In the genomic region with DNA sequence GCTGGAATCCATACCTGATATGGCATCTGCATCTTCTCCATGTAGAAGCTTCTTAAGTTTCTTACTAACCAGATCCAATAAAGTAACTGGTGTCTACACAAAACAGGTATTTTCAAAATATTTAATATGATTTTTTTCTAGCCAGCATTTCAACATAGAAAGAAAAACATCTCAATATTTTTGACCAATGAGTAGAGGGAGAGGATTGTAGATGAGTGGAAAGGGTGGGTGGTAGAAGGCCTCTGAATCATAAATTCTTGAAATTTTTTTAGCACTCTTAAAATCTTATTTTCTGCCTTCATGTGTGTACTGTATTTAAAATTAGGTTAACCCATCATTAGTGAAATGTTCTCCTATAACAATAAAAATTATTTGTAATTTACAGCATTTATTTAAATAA, we compare ENCODE assay signal across 20 cellular contexts. TPM values are rescaled to one million over a fixed set of nuclear protein-coding genes. Genes with fewer than 3 reads are reported as not detected.
"Had no signal": no experiment of that assay in that cellular context is flagged by ENCODE, and none has a peak within 500 bp of the region (broad histone marks: within the 10 kb centered on the region; RNA-seq: fewer than 3 reads in every experiment).

No MANE protein-coding gene starts in this region.

- H3K4me3 ChIP-seq: gastroesophageal sphincter, heart right ventricle, left ventricle myocardium inferior, right atrium auricular region, transverse colon, vagina had no signal

- H3K4me1 Mint-ChIP-seq: activated naive CD8-positive, alpha-beta T cell treated with anti-CD3 and anti-CD28 coated beads for 36 hours; natural killer cell; WTC11 had no signal

- H3K27ac Mint-ChIP-seq: activated naive CD8-positive, alpha-beta T cell treated with anti-CD3 and anti-CD28 coated beads for 36 hours; activated T-helper 1 cell treated with anti-CD3 and anti-CD28 coated beads, Interleukin-12 subunit alpha, Interleukin-12 subunit beta, Interleukin-2, Interleukin-4 antibody, amounts not matched to agents 30 ng/mL and 10 ng/mL and 1 ng/mL, durations not matched to agents 14 hours and 24 hours and 36 hours; dendritic cell treated with granulocyte-macrophage colony-stimulating factor and Interleukin-4, amounts not matched to agents 40 ng/mL and 50 ng/mL, for 4 days; effector memory CD8-positive, alpha-beta T cell; natural killer cell; WTC11 had no signal

- H3K9me3 Mint-ChIP-seq: activated naive CD8-positive, alpha-beta T cell treated with anti-CD3 and anti-CD28 coated beads for 36 hours; activated T-helper 1 cell treated with anti-CD3 and anti-CD28 coated beads, Interleukin-12 subunit alpha, Interleukin-12 subunit beta, Interleukin-2, Interleukin-4 antibody, amounts not matched to agents 30 ng/mL and 10 ng/mL and 1 ng/mL, durations not matched to agents 14 hours and 24 hours and 36 hours; dendritic cell treated with granulocyte-macrophage colony-stimulating factor and Interleukin-4, amounts not matched to agents 40 ng/mL and 50 ng/mL, for 4 days; effector memory CD8-positive, alpha-beta T cell; natural killer cell; WTC11 had no signal

- H3K36me3 ChIP-seq: gastroesophageal sphincter, heart right ventricle, left ventricle myocardium inferior, right atrium auricular region, transverse colon, vagina had no signal

- ATAC-seq: effector memory CD8-positive, alpha-beta T cell; gastroesophageal sphincter; heart right ventricle; natural killer cell; WTC11 had no signal

- DNase-seq: activated CD4-positive, alpha-beta T cell treated with anti-CD3 and anti-CD28 coated beads for 48 hours; activated naive CD8-positive, alpha-beta T cell treated with anti-CD3 and anti-CD28 coated beads for 36 hours; anterior cingulate cortex; effector memory CD8-positive, alpha-beta T cell; heart right ventricle; left ventricle myocardium inferior; natural killer cell; small intestine; stimulated activated CD4-positive, alpha-beta T cell treated with anti-CD3 and anti-CD28 coated beads, Interleukin-4, amount 100 ng/mL, for 4 hours; stimulated activated CD8-positive, alpha-beta memory T cell treated with anti-CD3 and anti-CD28 coated beads, Interleukin-4, amount 100 ng/mL, for 48 hours; stimulated activated naive CD4-positive, alpha-beta T cell treated with Interleukin-2 at 50 U/mL for 16 hours; substantia nigra; transverse colon had no signal

- H3K27ac ChIP-seq: gastroesophageal sphincter, heart right ventricle, left ventricle myocardium inferior, right atrium auricular region, transverse colon, vagina had no signal

- H3K27me3 Mint-ChIP-seq: activated naive CD8-positive, alpha-beta T cell treated with anti-CD3 and anti-CD28 coated beads for 36 hours; dendritic cell treated with granulocyte-macrophage colony-stimulating factor and Interleukin-4, amounts not matched to agents 40 ng/mL and 50 ng/mL, for 4 days; effector memory CD8-positive, alpha-beta T cell had no signal

- H3K4me1 ChIP-seq: gastroesophageal sphincter, heart right ventricle, left ventricle myocardium inferior, right atrium auricular region, vagina had no signal

- H3K36me3 Mint-ChIP-seq: activated naive CD8-positive, alpha-beta T cell treated with anti-CD3 and anti-CD28 coated beads for 36 hours; natural killer cell; WTC11 had no signal

- H3K9me3 ChIP-seq: gastroesophageal sphincter, heart right ventricle, left ventricle myocardium inferior, right atrium auricular region, transverse colon, vagina had no signal

- H3K4me3 Mint-ChIP-seq: activated naive CD8-positive, alpha-beta T cell treated with anti-CD3 and anti-CD28 coated beads for 36 hours; activated T-helper 1 cell treated with anti-CD3 and anti-CD28 coated beads, Interleukin-12 subunit alpha, Interleukin-12 subunit beta, Interleukin-2, Interleukin-4 antibody, amounts not matched to agents 30 ng/mL and 10 ng/mL and 1 ng/mL, durations not matched to agents 14 hours and 24 hours and 36 hours; dendritic cell treated with granulocyte-macrophage colony-stimulating factor and Interleukin-4, amounts not matched to agents 40 ng/mL and 50 ng/mL, for 4 days; effector memory CD8-positive, alpha-beta T cell; natural killer cell; WTC11 had no signal

- H3K27me3 ChIP-seq: gastroesophageal sphincter, heart right ventricle, right atrium auricular region, transverse colon, vagina had no signal

RNA-seq across cellular contexts. Expression of a gene that starts 18.0 kb away (rescaled TPM):
- total RNA-seq: mononuclear cell, vagina had no signal
